In genomic region chr1:44950434-44950833, GRCh38 we compare ENCODE assay signal across 23 cellular contexts. TPM values are rescaled to one million over a fixed set of nuclear protein-coding genes. Genes with fewer than 3 reads are reported as not detected.
DNase-seq lines count a peak whose midpoint lies in the region; ATAC-seq, FAIRE-seq and TF ChIP-seq lines count a peak whose summit lies in the region.
"Had no signal": no experiment of that assay in that cellular context is flagged by ENCODE, and none has a peak within 500 bp of the region (broad histone marks: within the 10 kb centered on the region; RNA-seq: fewer than 3 reads in every experiment).

No MANE protein-coding gene starts in this region.

- peaks cover 42% of the 10 kb centered on the region for H3K4me1 Mint-ChIP-seq in glutamatergic neuron (ENCODE audit: low read depth, unreplicated experiment)

- FAIRE-seq in HepG2 (lab: Jason Lieb, UNC): no peak
- FAIRE-seq: A549, GM12891, GM19239 had no signal

- H3K27me3 ChIP-seq in HepG2 (ENCODE audit: control insufficient read depth in 1 of 2, insufficient read depth in 2 of 2, low read length in 2 of 2) (no peaks in the 10 kb centered on the region), right lobe of liver (no peaks in the 10 kb centered on the region)
- H3K27me3 ChIP-seq: BLaER1 treated with 17β-estradiol and CSF1 and Interleukin-3, amounts not matched to agents 10 nM and 100 nM had no signal

- in situ Hi-C loops in HepG2 (cut with HindIII; ENCODE audit: extremely low pct_ligation_motif_present, low pct_unique_long_range_greater_than_20kb): no loop called here

- over 99% methylated on average over 4 of the region's 4 CpGs for WGBS in HepG2 (ENCODE audit: low lambda C conversion rate)
- 94% methylated on average over 4 of the region's 4 CpGs for WGBS in right lobe of liver (ENCODE audit: insufficient coverage, low coverage, low lambda C conversion rate, missing lambda C conversion rate)

- POLR2A ChIA-PET in HepG2 (lab: Yijun Ruan, JAX): no interaction called here

- H3K36me3 Mint-ChIP-seq in glutamatergic neuron (ENCODE audit: unreplicated experiment): no peaks in the 10 kb centered on the region

- no peak overlapping the region for H2AFZ ChIP-seq in HepG2 (ENCODE audit: low read length)

- H3K9me3 ChIP-seq in HepG2 (ENCODE audit: low read length) (no peaks in the 10 kb centered on the region), right lobe of liver (no peaks in the 10 kb centered on the region)
- H3K9me3 ChIP-seq: A549 had no signal

- H3K27ac Mint-ChIP-seq in glutamatergic neuron (ENCODE audit: unreplicated experiment): peak overlapping the region; percentile 39
- H3K27ac Mint-ChIP-seq: B cell; CD4-positive, alpha-beta T cell had no signal

- H3K4me3 ChIP-seq in HepG2 (replicated peaks in 1 of 3; ENCODE audit: insufficient read depth in 1 of 3, low read depth in 2 of 3, low read length in 3 of 3) (no peak overlapping the region), right lobe of liver (no peak overlapping the region)
- H3K4me3 ChIP-seq: A549; BLaER1 treated with 17β-estradiol and CSF1 and Interleukin-3, amounts not matched to agents 10 nM and 100 nM had no signal

- TF ChIP-seq EP300 in HepG2 (IDR thresholded peaks at IDR 0.05; ENCODE audit: low read depth in 2 of 2, low read length in 2 of 2) (no peak), HepG2 (CRISPR knock-in tag; IDR thresholded peaks at IDR 0.05; ENCODE audit: borderline replicate concordance) (no peak)

- no peaks in the 10 kb centered on the region for H3K79me2 ChIP-seq in HepG2 (ENCODE audit: insufficient read depth, low read length)

- DNase-seq in HepG2 (ENCODE audit: low spot score) (no peak), right lobe of liver (no peak), glutamatergic neuron (no peak), activated gamma-delta T cell (lab: John Stamatoyannopoulos, UW) (no peak), ureter (ENCODE audit: low spot score) (no peak)
- DNase-seq: AML-193; CD4-positive, alpha-beta T cell; CD8-positive, alpha-beta memory T cell; COR-L47; DMS 273 treated with DMSO at 0.1 percent for 48 hours; DMS153; DMS79; DND-41; EL; GF-D8 had no signal

- no peak for TF ChIP-seq RAD21 in HepG2 (CRISPR knock-in tag; IDR thresholded peaks at IDR 0.05)

- no peaks in the 10 kb centered on the region for H4K20me1 ChIP-seq in HepG2 (ENCODE audit: insufficient read depth, low read length)

- H3K9ac ChIP-seq in HepG2 (ENCODE audit: insufficient read depth, low read depth, low read length): no peak overlapping the region
- H3K9ac ChIP-seq: BLaER1 treated with 17β-estradiol and CSF1 and Interleukin-3, amounts not matched to agents 10 nM and 100 nM had no signal

- no peak overlapping the region for H3K4me3 Mint-ChIP-seq in glutamatergic neuron (ENCODE audit: unreplicated experiment)
- H3K4me3 Mint-ChIP-seq: B cell; CD4-positive, alpha-beta T cell; CD8-positive, alpha-beta memory T cell had no signal

- TF ChIP-seq CTCF in HepG2 (CRISPR knock-in tag; IDR thresholded peaks at IDR 0.05): no peak
- no peak for TF ChIP-seq CTCF in right lobe of liver (IDR thresholded peaks at IDR 0.05)
- TF ChIP-seq CTCF in VCaP (conservative IDR thresholded peaks at IDR 0.05): no peak
- no peak for TF ChIP-seq CTCF in glutamatergic neuron (IDR thresholded peaks at IDR 0.05; ENCODE audit: partially characterized antibody, unreplicated experiment)

- no TSS peak for BruUV-seq in HepG2 (replicated peaks; lab: Mats Ljungman, UMichigan)

- H3K27me3 Mint-ChIP-seq in glutamatergic neuron (ENCODE audit: unreplicated experiment): peaks cover 7% of the 10 kb centered on the region
- H3K27me3 Mint-ChIP-seq: B cell; CD4-positive, alpha-beta T cell; CD8-positive, alpha-beta memory T cell had no signal

- intact Hi-C loops in HepG2 (cut with micrococcal nuclease; ENCODE audit: unreplicated experiment) (no loop called here), right lobe of liver (cut with DNase I) (no loop called here)

- H3K9me3 Mint-ChIP-seq in glutamatergic neuron (ENCODE audit: unreplicated experiment): peaks cover 23% of the 10 kb centered on the region
- H3K9me3 Mint-ChIP-seq: CD4-positive, alpha-beta T cell; CD8-positive, alpha-beta memory T cell had no signal

- H3K4me1 ChIP-seq in HepG2 (ENCODE audit: insufficient read depth, low read length) (peaks cover 61% of the 10 kb centered on the region), right lobe of liver (peaks cover 0 to 21% (median 8%) of the 10 kb centered on the region in 4 donors)
- H3K4me1 ChIP-seq: A549 had no signal

- H3K27ac ChIP-seq in HepG2 (ENCODE audit: extremely low read length, insufficient read depth, low read length) (peak overlapping the region; percentile 85), right lobe of liver (no peak overlapping the region), VCaP (peak overlapping the region; percentile 62)
- H3K27ac ChIP-seq: 22Rv1; A549; BLaER1 treated with 17β-estradiol and CSF1 and Interleukin-3, amounts not matched to agents 10 nM and 100 nM; C4-2B had no signal

- CTCF ChIA-PET in HepG2 (lab: Yijun Ruan, JAX; ENCODE audit: low intra/inter-chr PET ratio, low total read pairs): no interaction called here

- TF ChIP-seq POLR2A in HepG2 (IDR thresholded peaks at IDR 0.05; ENCODE audit: insufficient read depth in 1 of 2, low read depth in 2 of 2, low read length in 2 of 2) (no peak), right lobe of liver (IDR thresholded peaks at IDR 0.05) (no peak)

- no peak overlapping the region for H3K4me2 ChIP-seq in HepG2 (ENCODE audit: low read depth, low read length)
- H3K4me2 ChIP-seq: A549; BLaER1 treated with 17β-estradiol and CSF1 and Interleukin-3, amounts not matched to agents 10 nM and 100 nM had no signal

- H3K36me3 ChIP-seq in HepG2 (replicated peaks in 1 of 2; ENCODE audit: control insufficient read depth in 1 of 2, insufficient read depth in 2 of 2, low read length in 2 of 2): no peaks in the 10 kb centered on the region
- no peaks in the 10 kb centered on the region for H3K36me3 ChIP-seq in right lobe of liver

- no peak for ATAC-seq in HepG2
- no peak for ATAC-seq in right lobe of liver
- ATAC-seq: A549 had no signal

TF ChIP-seq in HepG2, 621 proteins besides CTCF, POLR2A, EP300 and RAD21:
- TF ChIP-seq CREB1 (IDR thresholded peaks at IDR 0.05) (no peak), CREB1 (CRISPR knock-in tag; IDR thresholded peaks at IDR 0.05) (no peak)

RNA-seq across cellular contexts. Expression of gene EIF2B3, which starts 36.0 kb away (rescaled TPM):
- total RNA-seq in HepG2 (2016; rRNA removed; fragmentation: Illumina TruSeq; extraction: Trizol): 41.0 and 62.6 TPM in 2 replicates
- 9.5 and 10.1 TPM in 2 replicates for total RNA-seq in HepG2 (2016; cell fraction: cytosol; rRNA removed; fragmentation: Illumina TruSeq; extraction: Trizol; ENCODE audit: low read depth)
- 39.3 and 67.7 TPM in 2 replicates for total RNA-seq in HepG2 (2016; cell fraction: insoluble cytoplasmic fraction; rRNA removed; fragmentation: Illumina TruSeq; extraction: Trizol)
- 13.5 and 13.7 TPM in 2 replicates for total RNA-seq in HepG2 (2016; cell fraction: membrane; rRNA removed; fragmentation: Illumina TruSeq; extraction: Trizol)
- total RNA-seq in HepG2 (2016; cell fraction: nucleus; rRNA removed; fragmentation: Illumina TruSeq; extraction: Trizol): 24.8 and 30.1 TPM in 2 replicates
- polyA plus RNA-seq in HepG2 (2011; rRNA removed): 17.1 and 20.1 TPM in 2 replicates
- 14.3 and 17.4 TPM in 2 replicates for polyA plus RNA-seq in HepG2 (2011; cell fraction: cytosol; rRNA removed)
- 4.6 and 6.5 TPM in 2 replicates for polyA plus RNA-seq in HepG2 (2011; cell fraction: nucleus; rRNA removed)
- polyA plus RNA-seq in HepG2 (2012): 18.6 and 21.6 TPM in 2 replicates
- polyA plus RNA-seq in HepG2 (2016; cell fraction: cytosol; fragmentation: Illumina TruSeq; extraction: Trizol; ENCODE audit: low read depth): 5.6 and 5.8 TPM in 2 replicates
- 51.1 and 52.1 TPM in 2 replicates for polyA plus RNA-seq in HepG2 (2016; cell fraction: insoluble cytoplasmic fraction; fragmentation: Illumina TruSeq; extraction: Trizol; ENCODE audit: low read depth)
- polyA plus RNA-seq in HepG2 (2016; cell fraction: membrane; fragmentation: Illumina TruSeq; extraction: Trizol; ENCODE audit: low read depth): 6.7 and 6.9 TPM in 2 replicates
- polyA plus RNA-seq in HepG2 (2016; cell fraction: nucleus; fragmentation: Illumina TruSeq; extraction: Trizol; ENCODE audit: insufficient read depth, low read depth): 14.3 and 17.5 TPM in 2 replicates
- polyA minus RNA-seq in HepG2 (2011; rRNA and poly(A)+ RNA removed; ENCODE audit: low replicate concordance): 12.9 and 18.9 TPM in 2 replicates
- polyA minus RNA-seq in HepG2 (2011; cell fraction: cytosol; rRNA and poly(A)+ RNA removed): 8.2 and 12.9 TPM in 2 replicates
- polyA minus RNA-seq in HepG2 (2011; cell fraction: nucleus; rRNA and poly(A)+ RNA removed): 24.9 and 35.5 TPM in 2 replicates
- total RNA-seq in right lobe of liver: 10 to 100 TPM; 12.0 to 29.1 (median 17.2) TPM
- total RNA-seq in glutamatergic neuron (ENCODE audit: unreplicated experiment): 50.0 TPM
- total RNA-seq in ureter: 28.6 TPM

Comparison
In these comparisons a context has a peak if more than half of its experiments do, and no peak if none do; other contexts are left out.
1. H3K27ac ChIP-seq: peak in HepG2 (single experiment) and VCaP (single experiment); none in right lobe of liver (0 of 3).